ENCODE assay signal across 1 cellular context in the genomic region with DNA sequence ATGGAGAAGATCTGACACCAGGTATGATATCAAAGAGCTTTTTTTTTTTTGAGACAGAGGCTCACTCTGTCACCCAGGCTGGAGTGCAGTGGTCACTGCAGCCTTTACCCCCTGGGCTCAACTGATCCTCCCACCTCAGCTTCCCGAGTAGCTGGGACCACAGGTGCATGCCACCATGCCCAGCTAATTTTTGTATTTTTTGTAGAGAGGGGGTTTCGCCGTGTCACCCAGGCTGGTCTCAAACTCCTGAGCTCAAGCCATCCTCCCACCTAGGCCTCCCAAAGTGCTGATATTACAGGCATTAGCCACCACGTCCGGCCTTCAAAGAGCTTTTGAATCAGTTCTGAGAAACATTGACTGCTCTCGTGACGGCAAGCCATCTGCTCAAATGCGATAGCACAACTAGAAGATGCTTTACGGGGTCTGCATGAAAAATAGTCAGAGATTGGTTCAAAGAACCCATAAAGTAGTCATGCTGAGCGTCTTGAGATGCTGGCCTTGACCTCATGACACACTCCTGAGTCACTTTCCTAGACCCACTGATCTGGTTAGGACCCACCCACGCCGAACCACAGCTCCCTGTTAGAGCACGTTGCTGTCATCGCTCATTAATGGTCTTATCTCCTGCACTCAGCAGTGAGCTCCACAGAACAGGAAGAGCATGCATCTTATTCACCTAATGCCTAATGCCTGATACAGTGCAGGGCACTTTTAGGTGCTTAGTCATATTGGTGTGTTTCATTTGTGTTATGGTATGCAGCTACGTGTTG.
TF ChIP-seq lines count a peak whose summit lies in the region.

No MANE protein-coding gene starts in this region.

TF ChIP-seq in K562, 482 proteins besides CTCF, POLR2A, EP300 and RAD21 (continued from another document and continues in another):
- TF ChIP-seq, protein P1, sequence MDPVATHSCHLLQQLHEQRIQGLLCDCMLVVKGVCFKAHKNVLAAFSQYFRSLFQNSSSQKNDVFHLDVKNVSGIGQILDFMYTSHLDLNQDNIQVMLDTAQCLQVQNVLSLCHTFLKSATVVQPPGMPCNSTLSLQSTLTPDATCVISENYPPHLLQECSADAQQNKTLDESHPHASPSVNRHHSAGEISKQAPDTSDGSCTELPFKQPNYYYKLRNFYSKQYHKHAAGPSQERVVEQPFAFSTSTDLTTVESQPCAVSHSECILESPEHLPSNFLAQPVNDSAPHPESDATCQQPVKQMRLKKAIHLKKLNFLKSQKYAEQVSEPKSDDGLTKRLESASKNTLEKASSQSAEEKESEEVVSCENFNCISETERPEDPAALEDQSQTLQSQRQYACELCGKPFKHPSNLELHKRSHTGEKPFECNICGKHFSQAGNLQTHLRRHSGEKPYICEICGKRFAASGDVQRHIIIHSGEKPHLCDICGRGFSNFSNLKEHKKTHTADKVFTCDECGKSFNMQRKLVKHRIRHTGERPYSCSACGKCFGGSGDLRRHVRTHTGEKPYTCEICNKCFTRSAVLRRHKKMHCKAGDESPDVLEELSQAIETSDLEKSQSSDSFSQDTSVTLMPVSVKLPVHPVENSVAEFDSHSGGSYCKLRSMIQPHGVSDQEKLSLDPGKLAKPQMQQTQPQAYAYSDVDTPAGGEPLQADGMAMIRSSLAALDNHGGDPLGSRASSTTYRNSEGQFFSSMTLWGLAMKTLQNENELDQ (CRISPR knock-in tag; IDR thresholded peaks at IDR 0.05; ENCODE audit: borderline replicate concordance): no peak
- TF ChIP-seq ZNF79 (CRISPR knock-in tag; IDR thresholded peaks at IDR 0.05; ENCODE audit: low read depth) (no peak), POLR2B (IDR thresholded peaks at IDR 0.05; ENCODE audit: low read depth, partially characterized antibody) (no peak), CXXC5 (CRISPR knock-in tag; IDR thresholded peaks at IDR 0.05) (peak; percentile 97), SMAD2 (IDR thresholded peaks at IDR 0.05; ENCODE audit: low read depth, low read length) (no peak), ILK (tag; IDR thresholded peaks at IDR 0.05; ENCODE audit: borderline replicate concordance, low read depth) (no peak), HSF4 (CRISPR knock-in tag; IDR thresholded peaks at IDR 0.05; ENCODE audit: borderline replicate concordance) (no peak), ZFPM2 (CRISPR knock-in tag; IDR thresholded peaks at IDR 0.05) (no peak), IFI16 (CRISPR knock-in tag; IDR thresholded peaks at IDR 0.05) (no peak), ZBTB9 (CRISPR knock-in tag; IDR thresholded peaks at IDR 0.05) (peak; percentile 66; the same call in 1 of the 2 replicates), HDAC1 (IDR thresholded peaks at IDR 0.05) (peak in 1 of 2 experiments; percentile 99; a peak in 2 of 4 replicates), ETV6 (IDR thresholded peaks at IDR 0.05; ENCODE audit: borderline replicate concordance in 1 of 2, low read depth in 2 of 2, low read length in 1 of 2) (peak in 1 of 2 experiments; percentile 84; a peak in 2 of 4 replicates), ETV6 (CRISPR knock-in tag; IDR thresholded peaks at IDR 0.05; ENCODE audit: borderline replicate concordance) (0 out of 2 replicates have a peak, but pooled peaks have one; percentile 37), TCFL5 (CRISPR knock-in tag; conservative IDR thresholded peaks at IDR 0.05) (no peak), NFRKB (IDR thresholded peaks at IDR 0.05; ENCODE audit: low read depth) (peak; percentile 63; the same call in 1 of the 2 replicates), MED1 (CRISPR knock-in tag; IDR thresholded peaks at IDR 0.05; ENCODE audit: borderline replicate concordance) (no peak), ZZZ3 (IDR thresholded peaks at IDR 0.05) (no peak), HDGF (IDR thresholded peaks at IDR 0.05) (0 out of 2 replicates have a peak, but pooled peaks have one; percentile 71), NFATC3 (IDR thresholded peaks at IDR 0.05) (peak; percentile 52), ZNF124 (CRISPR knock-in tag; IDR thresholded peaks at IDR 0.05) (no peak), HNRNPUL1 (IDR thresholded peaks at IDR 0.05; ENCODE audit: low read length) (no peak), KLF16 (IDR thresholded peaks at IDR 0.05) (peak; percentile 96), THRB (CRISPR knock-in tag; conservative IDR thresholded peaks at IDR 0.05) (no peak; the same call in 1 of the 2 replicates), TEAD4 (IDR thresholded peaks at IDR 0.05; ENCODE audit: low read length) (peak; percentile 97), TEAD4 (CRISPR knock-in tag; IDR thresholded peaks at IDR 0.05; ENCODE audit: borderline replicate concordance) (no peak), NCOA4 (IDR thresholded peaks at IDR 0.05; ENCODE audit: partially characterized antibody) (no peak), SMAD1 (IDR thresholded peaks at IDR 0.05; ENCODE audit: low read depth, low read length, partially characterized antibody) (peak; percentile 39), SREBF1 (IDR thresholded peaks at IDR 0.05; ENCODE audit: borderline replicate concordance, low read depth, low read length) (no peak), MYBL2 (IDR thresholded peaks at IDR 0.05; ENCODE audit: low read depth) (peak; percentile 64), MYBL2 (CRISPR knock-in tag; IDR thresholded peaks at IDR 0.05; ENCODE audit: borderline replicate concordance) (no peak)
- TF ChIP-seq, protein P2, sequence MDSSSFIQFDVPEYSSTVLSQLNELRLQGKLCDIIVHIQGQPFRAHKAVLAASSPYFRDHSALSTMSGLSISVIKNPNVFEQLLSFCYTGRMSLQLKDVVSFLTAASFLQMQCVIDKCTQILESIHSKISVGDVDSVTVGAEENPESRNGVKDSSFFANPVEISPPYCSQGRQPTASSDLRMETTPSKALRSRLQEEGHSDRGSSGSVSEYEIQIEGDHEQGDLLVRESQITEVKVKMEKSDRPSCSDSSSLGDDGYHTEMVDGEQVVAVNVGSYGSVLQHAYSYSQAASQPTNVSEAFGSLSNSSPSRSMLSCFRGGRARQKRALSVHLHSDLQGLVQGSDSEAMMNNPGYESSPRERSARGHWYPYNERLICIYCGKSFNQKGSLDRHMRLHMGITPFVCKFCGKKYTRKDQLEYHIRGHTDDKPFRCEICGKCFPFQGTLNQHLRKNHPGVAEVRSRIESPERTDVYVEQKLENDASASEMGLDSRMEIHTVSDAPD (CRISPR knock-in tag; IDR thresholded peaks at IDR 0.05): no peak
- TF ChIP-seq, protein P3, sequence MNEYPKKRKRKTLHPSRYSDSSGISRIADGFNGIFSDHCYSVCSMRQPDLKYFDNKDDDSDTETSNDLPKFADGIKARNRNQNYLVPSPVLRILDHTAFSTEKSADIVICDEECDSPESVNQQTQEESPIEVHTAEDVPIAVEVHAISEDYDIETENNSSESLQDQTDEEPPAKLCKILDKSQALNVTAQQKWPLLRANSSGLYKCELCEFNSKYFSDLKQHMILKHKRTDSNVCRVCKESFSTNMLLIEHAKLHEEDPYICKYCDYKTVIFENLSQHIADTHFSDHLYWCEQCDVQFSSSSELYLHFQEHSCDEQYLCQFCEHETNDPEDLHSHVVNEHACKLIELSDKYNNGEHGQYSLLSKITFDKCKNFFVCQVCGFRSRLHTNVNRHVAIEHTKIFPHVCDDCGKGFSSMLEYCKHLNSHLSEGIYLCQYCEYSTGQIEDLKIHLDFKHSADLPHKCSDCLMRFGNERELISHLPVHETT (CRISPR knock-in tag; conservative IDR thresholded peaks at IDR 0.05 in 1 of 2, IDR thresholded peaks at IDR 0.05 in 1 of 2): peak in 1 of 2 experiments; percentile 81; a peak in 2 of 4 replicates
- TF ChIP-seq, protein P4, sequence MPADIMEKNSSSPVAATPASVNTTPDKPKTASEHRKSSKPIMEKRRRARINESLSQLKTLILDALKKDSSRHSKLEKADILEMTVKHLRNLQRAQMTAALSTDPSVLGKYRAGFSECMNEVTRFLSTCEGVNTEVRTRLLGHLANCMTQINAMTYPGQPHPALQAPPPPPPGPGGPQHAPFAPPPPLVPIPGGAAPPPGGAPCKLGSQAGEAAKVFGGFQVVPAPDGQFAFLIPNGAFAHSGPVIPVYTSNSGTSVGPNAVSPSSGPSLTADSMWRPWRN (IDR thresholded peaks at IDR 0.05; ENCODE audit: low read depth): peak; percentile 99
- TF ChIP-seq, protein P5, sequence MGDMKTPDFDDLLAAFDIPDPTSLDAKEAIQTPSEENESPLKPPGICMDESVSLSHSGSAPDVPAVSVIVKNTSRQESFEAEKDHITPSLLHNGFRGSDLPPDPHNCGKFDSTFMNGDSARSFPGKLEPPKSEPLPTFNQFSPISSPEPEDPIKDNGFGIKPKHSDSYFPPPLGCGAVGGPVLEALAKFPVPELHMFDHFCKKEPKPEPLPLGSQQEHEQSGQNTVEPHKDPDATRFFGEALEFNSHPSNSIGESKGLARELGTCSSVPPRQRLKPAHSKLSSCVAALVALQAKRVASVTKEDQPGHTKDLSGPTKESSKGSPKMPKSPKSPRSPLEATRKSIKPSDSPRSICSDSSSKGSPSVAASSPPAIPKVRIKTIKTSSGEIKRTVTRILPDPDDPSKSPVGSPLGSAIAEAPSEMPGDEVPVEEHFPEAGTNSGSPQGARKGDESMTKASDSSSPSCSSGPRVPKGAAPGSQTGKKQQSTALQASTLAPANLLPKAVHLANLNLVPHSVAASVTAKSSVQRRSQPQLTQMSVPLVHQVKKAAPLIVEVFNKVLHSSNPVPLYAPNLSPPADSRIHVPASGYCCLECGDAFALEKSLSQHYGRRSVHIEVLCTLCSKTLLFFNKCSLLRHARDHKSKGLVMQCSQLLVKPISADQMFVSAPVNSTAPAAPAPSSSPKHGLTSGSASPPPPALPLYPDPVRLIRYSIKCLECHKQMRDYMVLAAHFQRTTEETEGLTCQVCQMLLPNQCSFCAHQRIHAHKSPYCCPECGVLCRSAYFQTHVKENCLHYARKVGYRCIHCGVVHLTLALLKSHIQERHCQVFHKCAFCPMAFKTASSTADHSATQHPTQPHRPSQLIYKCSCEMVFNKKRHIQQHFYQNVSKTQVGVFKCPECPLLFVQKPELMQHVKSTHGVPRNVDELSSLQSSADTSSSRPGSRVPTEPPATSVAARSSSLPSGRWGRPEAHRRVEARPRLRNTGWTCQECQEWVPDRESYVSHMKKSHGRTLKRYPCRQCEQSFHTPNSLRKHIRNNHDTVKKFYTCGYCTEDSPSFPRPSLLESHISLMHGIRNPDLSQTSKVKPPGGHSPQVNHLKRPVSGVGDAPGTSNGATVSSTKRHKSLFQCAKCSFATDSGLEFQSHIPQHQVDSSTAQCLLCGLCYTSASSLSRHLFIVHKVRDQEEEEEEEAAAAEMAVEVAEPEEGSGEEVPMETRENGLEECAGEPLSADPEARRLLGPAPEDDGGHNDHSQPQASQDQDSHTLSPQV (IDR thresholded peaks at IDR 0.05): no peak; the same call in 1 of the 2 replicates
- TF ChIP-seq, protein P6, sequence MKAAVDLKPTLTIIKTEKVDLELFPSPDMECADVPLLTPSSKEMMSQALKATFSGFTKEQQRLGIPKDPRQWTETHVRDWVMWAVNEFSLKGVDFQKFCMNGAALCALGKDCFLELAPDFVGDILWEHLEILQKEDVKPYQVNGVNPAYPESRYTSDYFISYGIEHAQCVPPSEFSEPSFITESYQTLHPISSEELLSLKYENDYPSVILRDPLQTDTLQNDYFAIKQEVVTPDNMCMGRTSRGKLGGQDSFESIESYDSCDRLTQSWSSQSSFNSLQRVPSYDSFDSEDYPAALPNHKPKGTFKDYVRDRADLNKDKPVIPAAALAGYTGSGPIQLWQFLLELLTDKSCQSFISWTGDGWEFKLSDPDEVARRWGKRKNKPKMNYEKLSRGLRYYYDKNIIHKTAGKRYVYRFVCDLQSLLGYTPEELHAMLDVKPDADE (conservative IDR thresholded peaks at IDR 0.05; ENCODE audit: control insufficient read depth, low read depth, low read length): peak; percentile 94
- TF ChIP-seq, protein P7, sequence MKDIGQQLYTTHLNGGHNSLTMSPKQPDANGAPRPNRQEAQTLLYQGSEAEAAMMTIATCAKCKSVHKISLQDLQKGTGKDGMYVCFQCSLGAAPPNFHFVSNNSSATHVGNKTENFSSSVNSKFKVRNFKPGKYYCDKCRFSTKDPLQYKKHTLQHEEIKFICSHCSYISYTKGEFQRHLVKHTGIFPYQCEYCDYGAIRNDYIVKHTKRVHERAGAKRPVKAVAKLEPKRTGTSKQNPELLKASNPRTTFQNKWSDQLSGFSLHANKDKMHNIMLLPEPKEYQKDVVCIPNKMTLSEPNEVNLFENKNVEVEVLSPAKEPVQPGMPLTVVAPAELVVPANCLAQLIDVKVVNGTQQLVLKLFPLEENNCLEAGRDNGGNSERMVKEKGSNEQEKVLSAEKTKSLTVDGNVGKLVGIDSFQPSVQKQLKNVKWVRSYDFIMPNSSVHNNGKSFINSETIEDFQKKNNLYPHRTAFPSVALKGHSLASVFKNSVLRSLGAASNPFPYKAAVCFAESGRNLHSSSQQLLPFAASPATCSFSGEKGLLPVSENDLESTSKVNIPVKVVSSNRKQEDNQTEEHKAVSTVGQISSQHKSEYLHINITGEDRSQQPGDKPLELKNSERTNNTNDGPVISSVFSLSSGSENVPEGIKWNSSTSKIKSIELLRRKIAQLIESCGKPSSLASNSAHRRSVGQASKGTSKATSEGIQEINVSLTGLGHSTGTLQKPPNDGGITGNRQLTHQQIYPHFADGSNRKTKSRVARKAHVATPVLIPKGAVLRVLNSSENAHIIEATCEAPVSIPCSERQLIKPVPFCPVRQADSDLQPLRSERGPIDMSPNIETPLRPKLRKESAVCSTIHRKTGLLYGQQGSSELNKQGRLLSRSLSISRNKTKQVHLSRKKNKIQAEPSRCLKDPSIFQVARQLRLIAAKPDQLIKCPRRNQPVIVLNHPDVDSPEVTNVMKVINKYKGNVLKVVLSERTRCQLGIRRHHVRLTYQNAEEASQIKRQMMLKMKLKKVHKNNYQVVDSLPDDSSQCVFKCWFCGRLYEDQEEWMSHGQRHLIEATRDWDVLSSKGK (CRISPR knock-in tag; IDR thresholded peaks at IDR 0.05): no peak
